Comparison of ENCODE assay signal across 8 cellular contexts in the genomic region with DNA sequence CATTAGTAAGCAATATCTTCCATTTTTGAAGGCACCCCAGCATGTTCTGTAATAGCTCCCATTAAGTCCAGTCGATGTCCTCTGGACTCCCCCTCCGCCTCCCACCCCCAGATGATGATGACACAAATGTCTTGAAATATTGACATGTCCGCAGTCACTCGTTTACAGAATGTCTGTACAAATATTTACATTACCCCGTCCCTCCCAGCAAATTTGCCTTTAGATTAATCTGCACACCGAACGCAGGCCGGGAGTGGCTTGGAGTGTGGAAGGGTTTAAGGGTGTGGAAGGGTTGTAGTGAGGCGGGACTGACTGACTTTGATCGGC. TPM values are rescaled to one million over a fixed set of nuclear protein-coding genes. Genes with fewer than 3 reads are reported as not detected.
DNase-seq lines count a peak whose midpoint lies in the region; ATAC-seq and TF ChIP-seq lines count a peak whose summit lies in the region.

No MANE protein-coding gene starts in this region.

- ATAC-seq in left colon (peak; percentile 69), HG03159 (IDR thresholded peaks at IDR 0.05; ENCODE audit: unreplicated experiment) (no peak)

- peak overlapping the region; percentile 87 to 97 (median 89) for H3K27ac ChIP-seq in thyroid gland

- H3K4me1 ChIP-seq in thyroid gland, result peaks cover 5% of the 10 kb centered on the region in 2 donors

- 14 to 16% methylated on average over 10 of the region's 10 CpGs for WGBS in thyroid gland, 2 donors

- H3K4me1 Mint-ChIP-seq in activated CD4-positive, alpha-beta T cell treated with anti-CD3 and anti-CD28 coated beads, Interleukin-2, amount 10 ng/mL, durations not matched to agents 7 days and 5 days, result peaks cover 9% of the 10 kb centered on the region
- peaks cover 11% of the 10 kb centered on the region for H3K4me1 Mint-ChIP-seq in activated naive CD8-positive, alpha-beta T cell (ENCODE audit: low read depth)

- DNase-seq in activated CD4-positive, alpha-beta T cell treated with anti-CD3 and anti-CD28 coated beads, Interleukin-2, amount 10 ng/mL, durations not matched to agents 7 days and 5 days, result peak; percentile 7
- no peak for DNase-seq in activated CD4-positive, alpha-beta T cell treated with anti-CD3 and anti-CD28 coated beads for 4 hours
- DNase-seq in left colon (peak in 1 of 2 donors; percentile 50), thyroid gland (no peak), NK-92 (lab: John Stamatoyannopoulos, UW; ENCODE audit: unreplicated experiment) (no peak), hypothalamus (lab: John Stamatoyannopoulos, UW) (no peak)

- CTCF ChIA-PET in activated CD4-positive, alpha-beta T cell treated with anti-CD3 and anti-CD28 coated beads, Interleukin-2, amount 10 ng/mL, durations not matched to agents 7 days and 5 days (lab: Charles Lee), result no interaction called here

- no peak for TF ChIP-seq CTCF in thyroid gland (IDR thresholded peaks at IDR 0.05)

- H3K27me3 Mint-ChIP-seq in activated CD4-positive, alpha-beta T cell treated with anti-CD3 and anti-CD28 coated beads, Interleukin-2, amount 10 ng/mL, durations not matched to agents 7 days and 5 days, result peaks cover 57% of the 10 kb centered on the region
- H3K27me3 Mint-ChIP-seq in activated naive CD8-positive, alpha-beta T cell, result peaks cover 39% of the 10 kb centered on the region

- TF ChIP-seq POLR2A in thyroid gland (IDR thresholded peaks at IDR 0.05), result no peak

- H3K9me3 Mint-ChIP-seq in activated CD4-positive, alpha-beta T cell treated with anti-CD3 and anti-CD28 coated beads, Interleukin-2, amount 10 ng/mL, durations not matched to agents 7 days and 5 days, result no peaks in the 10 kb centered on the region
- no peaks in the 10 kb centered on the region for H3K9me3 Mint-ChIP-seq in activated naive CD8-positive, alpha-beta T cell (ENCODE audit: low read depth)

- peak overlapping the region; percentile 52 to 88 (median 78) for H3K4me3 ChIP-seq in thyroid gland (replicated peaks in 1 of 3)

- intact Hi-C loops in left colon (cut with DNase I, micrococcal nuclease), result loop anchor here in 1 of 2 donors (10.0 kb wide), 1 partner anchor 59 kb away; no protein-coding TSS in a partner anchor
- intact Hi-C loops in thyroid gland (cut with DNase I), result loop anchor here (10.0 kb wide), 2 partner anchors 49 to 221 kb away; no protein-coding TSS in a partner anchor

- no peaks in the 10 kb centered on the region for H3K27me3 ChIP-seq in thyroid gland

- no peaks in the 10 kb centered on the region for H3K36me3 Mint-ChIP-seq in activated CD4-positive, alpha-beta T cell treated with anti-CD3 and anti-CD28 coated beads, Interleukin-2, amount 10 ng/mL, durations not matched to agents 7 days and 5 days (ENCODE audit: low read depth)
- no peaks in the 10 kb centered on the region for H3K36me3 Mint-ChIP-seq in activated naive CD8-positive, alpha-beta T cell

- POLR2A ChIA-PET in activated CD4-positive, alpha-beta T cell treated with anti-CD3 and anti-CD28 coated beads, Interleukin-2, amount 10 ng/mL, durations not matched to agents 7 days and 5 days (lab: Charles Lee), result no interaction called here

- H3K36me3 ChIP-seq in thyroid gland, result no peaks in the 10 kb centered on the region

- H3K4me3 Mint-ChIP-seq in activated CD4-positive, alpha-beta T cell treated with anti-CD3 and anti-CD28 coated beads, Interleukin-2, amount 10 ng/mL, durations not matched to agents 7 days and 5 days, result peak overlapping the region; percentile 72
- peak overlapping the region; percentile 81 for H3K4me3 Mint-ChIP-seq in activated naive CD8-positive, alpha-beta T cell

- no peak overlapping the region for H3K27ac Mint-ChIP-seq in activated CD4-positive, alpha-beta T cell treated with anti-CD3 and anti-CD28 coated beads, Interleukin-2, amount 10 ng/mL, durations not matched to agents 7 days and 5 days
- no peak overlapping the region for H3K27ac Mint-ChIP-seq in activated naive CD8-positive, alpha-beta T cell

- H3K9me3 ChIP-seq in thyroid gland, result no peaks in the 10 kb centered on the region

RNA-seq across cellular contexts. Expression of a gene that starts 0.9 kb away (rescaled TPM):
- under 1 TPM; 0.35 to 0.52 TPM for total RNA-seq in activated CD4-positive, alpha-beta T cell treated with anti-CD3 and anti-CD28 coated beads, Interleukin-2, amount 10 ng/mL, durations not matched to agents 7 days and 5 days
- total RNA-seq in left colon (1 to 10 TPM; 1.8 to 1.9 TPM), thyroid gland (1 to 10 TPM; 2.1 to 5.3 (median 3.2) TPM)
